In the genomic region with DNA sequence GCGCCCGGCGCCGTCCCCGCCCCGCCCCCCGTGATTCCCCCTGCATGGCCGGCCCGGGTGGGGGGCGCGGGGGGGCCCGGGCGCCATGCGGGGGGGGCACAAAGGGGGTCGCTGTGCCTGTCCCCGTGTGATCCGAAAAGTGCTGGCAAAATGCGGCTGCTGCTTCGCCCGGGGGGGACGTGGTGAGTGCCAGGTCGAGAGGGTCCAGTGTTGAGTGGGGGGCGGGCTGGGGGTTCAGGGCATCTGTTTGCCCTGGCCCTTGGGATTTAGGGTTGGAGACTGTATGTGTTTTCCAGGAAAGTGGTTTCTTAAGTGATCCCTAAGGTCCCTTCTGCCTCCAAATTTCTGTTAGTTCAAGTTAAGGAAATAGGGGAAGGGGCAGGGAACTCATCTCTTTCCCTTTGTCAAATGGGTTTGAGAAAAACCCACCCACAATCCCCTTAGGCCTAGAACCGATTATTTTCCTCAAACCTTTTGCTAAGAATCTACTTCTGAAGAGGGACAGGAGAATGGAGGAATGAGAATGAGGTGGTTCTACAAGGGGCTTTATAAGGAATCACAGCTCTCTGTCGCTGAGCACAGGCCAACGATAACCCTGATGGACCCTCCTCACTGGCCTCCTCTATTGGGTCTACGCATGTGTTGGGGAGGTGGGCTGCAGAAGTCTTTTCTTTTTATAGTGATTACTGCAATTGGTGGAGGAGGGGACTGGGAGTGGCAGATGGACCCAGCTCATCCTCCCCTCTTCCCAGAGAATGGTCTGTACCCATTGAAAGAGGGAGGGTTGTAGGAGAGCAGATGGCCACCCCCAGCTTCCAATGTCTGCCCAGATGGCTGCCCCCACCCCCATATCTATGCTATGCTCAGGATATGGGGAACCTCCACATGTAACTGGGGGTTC, we compare ENCODE assay signal across 1 cellular context.
TF ChIP-seq lines count a peak whose summit lies in the region.

No MANE protein-coding gene starts in this region.

TF ChIP-seq in WTC11, 78 proteins besides CTCF, POLR2A, EP300 and RAD21 (continued from another document):
- TF ChIP-seq, protein P1, sequence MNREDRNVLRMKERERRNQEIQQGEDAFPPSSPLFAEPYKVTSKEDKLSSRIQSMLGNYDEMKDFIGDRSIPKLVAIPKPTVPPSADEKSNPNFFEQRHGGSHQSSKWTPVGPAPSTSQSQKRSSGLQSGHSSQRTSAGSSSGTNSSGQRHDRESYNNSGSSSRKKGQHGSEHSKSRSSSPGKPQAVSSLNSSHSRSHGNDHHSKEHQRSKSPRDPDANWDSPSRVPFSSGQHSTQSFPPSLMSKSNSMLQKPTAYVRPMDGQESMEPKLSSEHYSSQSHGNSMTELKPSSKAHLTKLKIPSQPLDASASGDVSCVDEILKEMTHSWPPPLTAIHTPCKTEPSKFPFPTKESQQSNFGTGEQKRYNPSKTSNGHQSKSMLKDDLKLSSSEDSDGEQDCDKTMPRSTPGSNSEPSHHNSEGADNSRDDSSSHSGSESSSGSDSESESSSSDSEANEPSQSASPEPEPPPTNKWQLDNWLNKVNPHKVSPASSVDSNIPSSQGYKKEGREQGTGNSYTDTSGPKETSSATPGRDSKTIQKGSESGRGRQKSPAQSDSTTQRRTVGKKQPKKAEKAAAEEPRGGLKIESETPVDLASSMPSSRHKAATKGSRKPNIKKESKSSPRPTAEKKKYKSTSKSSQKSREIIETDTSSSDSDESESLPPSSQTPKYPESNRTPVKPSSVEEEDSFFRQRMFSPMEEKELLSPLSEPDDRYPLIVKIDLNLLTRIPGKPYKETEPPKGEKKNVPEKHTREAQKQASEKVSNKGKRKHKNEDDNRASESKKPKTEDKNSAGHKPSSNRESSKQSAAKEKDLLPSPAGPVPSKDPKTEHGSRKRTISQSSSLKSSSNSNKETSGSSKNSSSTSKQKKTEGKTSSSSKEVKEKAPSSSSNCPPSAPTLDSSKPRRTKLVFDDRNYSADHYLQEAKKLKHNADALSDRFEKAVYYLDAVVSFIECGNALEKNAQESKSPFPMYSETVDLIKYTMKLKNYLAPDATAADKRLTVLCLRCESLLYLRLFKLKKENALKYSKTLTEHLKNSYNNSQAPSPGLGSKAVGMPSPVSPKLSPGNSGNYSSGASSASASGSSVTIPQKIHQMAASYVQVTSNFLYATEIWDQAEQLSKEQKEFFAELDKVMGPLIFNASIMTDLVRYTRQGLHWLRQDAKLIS (CRISPR knock-in tag; IDR thresholded peaks at IDR 0.05; ENCODE audit: borderline replicate concordance): no peak
- no peak for TF ChIP-seq MXD4 (CRISPR knock-in tag; IDR thresholded peaks at IDR 0.05; ENCODE audit: borderline replicate concordance)
- TF ChIP-seq, protein P2, sequence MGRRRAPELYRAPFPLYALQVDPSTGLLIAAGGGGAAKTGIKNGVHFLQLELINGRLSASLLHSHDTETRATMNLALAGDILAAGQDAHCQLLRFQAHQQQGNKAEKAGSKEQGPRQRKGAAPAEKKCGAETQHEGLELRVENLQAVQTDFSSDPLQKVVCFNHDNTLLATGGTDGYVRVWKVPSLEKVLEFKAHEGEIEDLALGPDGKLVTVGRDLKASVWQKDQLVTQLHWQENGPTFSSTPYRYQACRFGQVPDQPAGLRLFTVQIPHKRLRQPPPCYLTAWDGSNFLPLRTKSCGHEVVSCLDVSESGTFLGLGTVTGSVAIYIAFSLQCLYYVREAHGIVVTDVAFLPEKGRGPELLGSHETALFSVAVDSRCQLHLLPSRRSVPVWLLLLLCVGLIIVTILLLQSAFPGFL (CRISPR knock-in tag; IDR thresholded peaks at IDR 0.05; ENCODE audit: borderline replicate concordance): no peak
- no peak for TF ChIP-seq TCF7 (CRISPR knock-in tag; IDR thresholded peaks at IDR 0.05; ENCODE audit: low read depth)
- no peak for TF ChIP-seq NFE2L1 (CRISPR knock-in tag; IDR thresholded peaks at IDR 0.05)
- TF ChIP-seq, protein P3, sequence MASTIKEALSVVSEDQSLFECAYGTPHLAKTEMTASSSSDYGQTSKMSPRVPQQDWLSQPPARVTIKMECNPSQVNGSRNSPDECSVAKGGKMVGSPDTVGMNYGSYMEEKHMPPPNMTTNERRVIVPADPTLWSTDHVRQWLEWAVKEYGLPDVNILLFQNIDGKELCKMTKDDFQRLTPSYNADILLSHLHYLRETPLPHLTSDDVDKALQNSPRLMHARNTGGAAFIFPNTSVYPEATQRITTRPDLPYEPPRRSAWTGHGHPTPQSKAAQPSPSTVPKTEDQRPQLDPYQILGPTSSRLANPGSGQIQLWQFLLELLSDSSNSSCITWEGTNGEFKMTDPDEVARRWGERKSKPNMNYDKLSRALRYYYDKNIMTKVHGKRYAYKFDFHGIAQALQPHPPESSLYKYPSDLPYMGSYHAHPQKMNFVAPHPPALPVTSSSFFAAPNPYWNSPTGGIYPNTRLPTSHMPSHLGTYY (CRISPR knock-in tag; IDR thresholded peaks at IDR 0.05): no peak
- TF ChIP-seq ATF1 (CRISPR knock-in tag; IDR thresholded peaks at IDR 0.05): no peak
- no peak for TF ChIP-seq TEAD1 (CRISPR knock-in tag; IDR thresholded peaks at IDR 0.05)
- no peak for TF ChIP-seq NR3C1 (CRISPR knock-in tag; conservative IDR thresholded peaks at IDR 0.05; ENCODE audit: low read depth)
- no peak for TF ChIP-seq GABPB1 (CRISPR knock-in tag; IDR thresholded peaks at IDR 0.05)
- TF ChIP-seq, protein P4, sequence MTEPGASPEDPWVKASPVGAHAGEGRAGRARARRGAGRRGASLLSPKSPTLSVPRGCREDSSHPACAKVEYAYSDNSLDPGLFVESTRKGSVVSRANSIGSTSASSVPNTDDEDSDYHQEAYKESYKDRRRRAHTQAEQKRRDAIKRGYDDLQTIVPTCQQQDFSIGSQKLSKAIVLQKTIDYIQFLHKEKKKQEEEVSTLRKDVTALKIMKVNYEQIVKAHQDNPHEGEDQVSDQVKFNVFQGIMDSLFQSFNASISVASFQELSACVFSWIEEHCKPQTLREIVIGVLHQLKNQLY (CRISPR knock-in tag; IDR thresholded peaks at IDR 0.05): no peak
- TF ChIP-seq NR2C2 (CRISPR knock-in tag; IDR thresholded peaks at IDR 0.05): no peak
- TF ChIP-seq, protein P5, sequence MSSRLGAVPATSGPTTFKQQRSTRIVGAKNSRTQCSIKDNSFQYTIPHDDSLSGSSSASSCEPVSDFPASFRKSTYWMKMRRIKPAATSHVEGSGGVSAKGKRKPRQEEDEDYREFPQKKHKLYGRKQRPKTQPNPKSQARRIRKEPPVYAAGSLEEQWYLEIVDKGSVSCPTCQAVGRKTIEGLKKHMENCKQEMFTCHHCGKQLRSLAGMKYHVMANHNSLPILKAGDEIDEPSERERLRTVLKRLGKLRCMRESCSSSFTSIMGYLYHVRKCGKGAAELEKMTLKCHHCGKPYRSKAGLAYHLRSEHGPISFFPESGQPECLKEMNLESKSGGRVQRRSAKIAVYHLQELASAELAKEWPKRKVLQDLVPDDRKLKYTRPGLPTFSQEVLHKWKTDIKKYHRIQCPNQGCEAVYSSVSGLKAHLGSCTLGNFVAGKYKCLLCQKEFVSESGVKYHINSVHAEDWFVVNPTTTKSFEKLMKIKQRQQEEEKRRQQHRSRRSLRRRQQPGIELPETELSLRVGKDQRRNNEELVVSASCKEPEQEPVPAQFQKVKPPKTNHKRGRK (CRISPR knock-in tag; IDR thresholded peaks at IDR 0.05; ENCODE audit: borderline replicate concordance): no peak
- no peak for TF ChIP-seq CREM (CRISPR knock-in tag; IDR thresholded peaks at IDR 0.05)
